27 cellular contexts compared by ENCODE assay signal in genomic region chr3:135148431-135148830, GRCh38.
DNase-seq lines count a peak whose midpoint lies in the region; ATAC-seq and TF ChIP-seq lines count a peak whose summit lies in the region.
"Had no signal": no experiment of that assay in that cellular context is flagged by ENCODE, and none has a peak within 500 bp of the region (broad histone marks: within the 10 kb centered on the region; RNA-seq: fewer than 3 reads in every experiment).

No MANE protein-coding gene starts in this region.

- CTCF ChIA-PET in activated CD8-positive, alpha-beta T cell treated with anti-CD3 and anti-CD28 coated beads for 36 hours (lab: Charles Lee), result no interaction called here

- H3K4me3 Mint-ChIP-seq in activated CD8-positive, alpha-beta T cell treated with anti-CD3 and anti-CD28 coated beads for 36 hours, result no peak overlapping the region
- H3K4me3 Mint-ChIP-seq: activated CD4-positive, alpha-beta T cell treated with anti-CD3 and anti-CD28 coated beads for 36 hours; activated CD8-positive, alpha-beta T cell treated with anti-CD3 and anti-CD28 coated beads, Interleukin-2, amount 10 ng/mL, durations not matched to agents 7 days and 5 days; activated naive CD4-positive, alpha-beta T cell treated with anti-CD3 and anti-CD28 coated beads for 36 hours; CD4-positive, alpha-beta T cell; natural killer cell treated with Interleukin-12 subunit alpha and Interleukin-12 subunit beta and Interleukin-15 and Interleukin-18, amount 100 ng/mL, for 72 hours; stimulated activated effector memory CD8-positive, alpha-beta T cell treated with anti-CD3 and anti-CD28 coated beads, Interleukin-12 subunit alpha, Interleukin-12 subunit beta, amount 100 ng/mL, for 72 hours had no signal

- no peaks in the 10 kb centered on the region for H3K27me3 Mint-ChIP-seq in activated CD8-positive, alpha-beta T cell treated with anti-CD3 and anti-CD28 coated beads for 36 hours
- H3K27me3 Mint-ChIP-seq: activated CD4-positive, alpha-beta T cell treated with anti-CD3 and anti-CD28 coated beads for 36 hours; CD4-positive, alpha-beta T cell had no signal

- no peak for TF ChIP-seq POLR2A in sigmoid colon (IDR thresholded peaks at IDR 0.05)

- H3K9me3 Mint-ChIP-seq in activated CD8-positive, alpha-beta T cell treated with anti-CD3 and anti-CD28 coated beads for 36 hours, result no peaks in the 10 kb centered on the region
- H3K9me3 Mint-ChIP-seq: activated naive CD4-positive, alpha-beta T cell treated with anti-CD3 and anti-CD28 coated beads for 36 hours; CD4-positive, alpha-beta T cell had no signal

- DNase-seq in adipocyte (ENCODE audit: low read depth) (no peak), Right ventricle myocardium superior (peak; percentile 75), left kidney (ENCODE audit: low read depth, low spot score) (peak; percentile 71), sigmoid colon (no peak), A172 (ENCODE audit: low spot score) (no peak)
- no peak for DNase-seq in activated CD8-positive, alpha-beta T cell treated with anti-CD3 and anti-CD28 coated beads for 36 hours
- DNase-seq: activated CD4-positive, alpha-beta T cell treated with anti-CD3 and anti-CD28 coated beads for 36 hours; activated CD8-positive, alpha-beta T cell treated with anti-CD3 and anti-CD28 coated beads, Interleukin-2, amount 10 ng/mL, durations not matched to agents 7 days and 5 days; activated naive CD4-positive, alpha-beta T cell treated with anti-CD3 and anti-CD28 coated beads for 36 hours; brain microvascular endothelial cell; CD4-positive, alpha-beta T cell; effector CD4-positive, alpha-beta T cell; GM23248; Kasumi-1; mucosa of descending colon; MV-4-11; NCI-H1436; NCI-H2081; NCI-H226; pancreas; SIG-M5; upper lobe of right lung had no signal

- H3K27me3 ChIP-seq in adipocyte (replicated peaks; ENCODE audit: control insufficient read depth, insufficient read depth, low read length), result peaks cover 3% of the 10 kb centered on the region
- no peaks in the 10 kb centered on the region for H3K27me3 ChIP-seq in sigmoid colon
- H3K27me3 ChIP-seq: brain microvascular endothelial cell, pancreas, upper lobe of right lung had no signal

- POLR2A ChIA-PET in activated CD8-positive, alpha-beta T cell treated with anti-CD3 and anti-CD28 coated beads for 36 hours (lab: Charles Lee), result no interaction called here

- no peak overlapping the region for H3K27ac ChIP-seq in sigmoid colon
- H3K27ac ChIP-seq: brain microvascular endothelial cell, GM23248, pancreas, upper lobe of right lung had no signal

- H3K36me3 ChIP-seq in adipocyte (ENCODE audit: control insufficient read depth, insufficient read depth, low read length, severe bottlenecking) (no peaks in the 10 kb centered on the region), sigmoid colon (no peaks in the 10 kb centered on the region)
- H3K36me3 ChIP-seq: brain microvascular endothelial cell, pancreas, upper lobe of right lung had no signal

- H3K4me3 ChIP-seq in adipocyte (ENCODE audit: low read length) (peak overlapping the region; percentile 2), sigmoid colon (no peak overlapping the region)
- H3K4me3 ChIP-seq: GM23248, mucosa of descending colon, pancreas, upper lobe of right lung had no signal

- H3K4me1 ChIP-seq in adipocyte (ENCODE audit: control insufficient read depth, insufficient read depth, low read length), result peaks cover 35% of the 10 kb centered on the region
- H3K4me1 ChIP-seq in sigmoid colon, result peaks cover 0 to 5% (median 0%) of the 10 kb centered on the region in 4 donors
- H3K4me1 ChIP-seq: pancreas, upper lobe of right lung had no signal

- intact Hi-C loops in Right ventricle myocardium superior (cut with DNase I), result no loop called here
- intact Hi-C loops in sigmoid colon (cut with DNase I), result no loop called here
- intact Hi-C loops in activated CD8-positive, alpha-beta T cell treated with anti-CD3 and anti-CD28 coated beads for 36 hours (cut with micrococcal nuclease), result no loop called here

- ATAC-seq in Right ventricle myocardium superior (ENCODE audit: poor library complexity) (peak; percentile 83), HG03460 (IDR thresholded peaks at IDR 0.05; ENCODE audit: unreplicated experiment) (no peak), GM18498 (IDR thresholded peaks at IDR 0.05; ENCODE audit: unreplicated experiment) (no peak)
- ATAC-seq in activated CD8-positive, alpha-beta T cell treated with anti-CD3 and anti-CD28 coated beads for 36 hours, result no peak
- ATAC-seq: activated CD4-positive, alpha-beta T cell treated with anti-CD3 and anti-CD28 coated beads for 36 hours; activated CD8-positive, alpha-beta T cell treated with anti-CD3 and anti-CD28 coated beads, Interleukin-2, amount 10 ng/mL, durations not matched to agents 7 days and 5 days; mucosa of descending colon; natural killer cell treated with Interleukin-12 subunit alpha and Interleukin-12 subunit beta and Interleukin-15 and Interleukin-18, amount 100 ng/mL, for 72 hours; Panc1; stimulated activated effector memory CD8-positive, alpha-beta T cell treated with anti-CD3 and anti-CD28 coated beads, Interleukin-12 subunit alpha, Interleukin-12 subunit beta, amount 100 ng/mL, for 72 hours; upper lobe of right lung had no signal

- WGBS in sigmoid colon, 2 donors, result 44 to 53% methylated on average over 3 of the region's 3 CpGs

- no peaks in the 10 kb centered on the region for H3K9me3 ChIP-seq in adipocyte (ENCODE audit: control insufficient read depth, low read length)
- H3K9me3 ChIP-seq in sigmoid colon, result no peaks in the 10 kb centered on the region
- H3K9me3 ChIP-seq: mucosa of descending colon, pancreas, upper lobe of right lung had no signal

- TF ChIP-seq CTCF in sigmoid colon (IDR thresholded peaks at IDR 0.05), result no peak
- TF ChIP-seq CTCF in activated CD8-positive, alpha-beta T cell treated with anti-CD3 and anti-CD28 coated beads for 36 hours (IDR thresholded peaks at IDR 0.05), result no peak

- H3K9ac ChIP-seq in adipocyte (ENCODE audit: low read length), result peak overlapping the region; percentile 24
- H3K9ac ChIP-seq: GM23248 had no signal

- no peaks in the 10 kb centered on the region for H3K36me3 Mint-ChIP-seq in activated CD8-positive, alpha-beta T cell treated with anti-CD3 and anti-CD28 coated beads for 36 hours (ENCODE audit: low read depth)
- H3K36me3 Mint-ChIP-seq: natural killer cell treated with Interleukin-12 subunit alpha and Interleukin-12 subunit beta and Interleukin-15 and Interleukin-18, amount 100 ng/mL, for 72 hours; stimulated activated effector memory CD8-positive, alpha-beta T cell treated with anti-CD3 and anti-CD28 coated beads, Interleukin-12 subunit alpha, Interleukin-12 subunit beta, amount 100 ng/mL, for 72 hours had no signal

- no peaks in the 10 kb centered on the region for H3K4me1 Mint-ChIP-seq in activated CD8-positive, alpha-beta T cell treated with anti-CD3 and anti-CD28 coated beads for 36 hours (ENCODE audit: low read depth)
- H3K4me1 Mint-ChIP-seq: activated CD4-positive, alpha-beta T cell treated with anti-CD3 and anti-CD28 coated beads for 36 hours; stimulated activated effector memory CD8-positive, alpha-beta T cell treated with anti-CD3 and anti-CD28 coated beads, Interleukin-12 subunit alpha, Interleukin-12 subunit beta, amount 100 ng/mL, for 72 hours had no signal

- peak in 3 of 4 donors; percentile 2 to 64 (median 25) for TF ChIP-seq EP300 in sigmoid colon (IDR thresholded peaks at IDR 0.05)

- no peak overlapping the region for H3K27ac Mint-ChIP-seq in activated CD8-positive, alpha-beta T cell treated with anti-CD3 and anti-CD28 coated beads for 36 hours
- H3K27ac Mint-ChIP-seq: activated CD4-positive, alpha-beta T cell treated with anti-CD3 and anti-CD28 coated beads for 36 hours; activated CD8-positive, alpha-beta T cell treated with anti-CD3 and anti-CD28 coated beads, Interleukin-2, amount 10 ng/mL, durations not matched to agents 7 days and 5 days; activated naive CD4-positive, alpha-beta T cell treated with anti-CD3 and anti-CD28 coated beads for 36 hours; CD4-positive, alpha-beta T cell; natural killer cell treated with Interleukin-12 subunit alpha and Interleukin-12 subunit beta and Interleukin-15 and Interleukin-18, amount 100 ng/mL, for 72 hours; stimulated activated effector memory CD8-positive, alpha-beta T cell treated with anti-CD3 and anti-CD28 coated beads, Interleukin-12 subunit alpha, Interleukin-12 subunit beta, amount 100 ng/mL, for 72 hours had no signal

Comparison
In these comparisons a context has a peak if more than half of its experiments do, and no peak if none do; other contexts are left out.
1. DNase-seq: peak in Right ventricle myocardium superior (single experiment) and left kidney (single experiment); none in adipocyte (single experiment), sigmoid colon (single experiment), A172 (single experiment) and activated CD8-positive, alpha-beta T cell treated with anti-CD3 and anti-CD28 coated beads for 36 hours (single experiment).